17 cellular contexts compared by ENCODE assay signal in the genomic region with DNA sequence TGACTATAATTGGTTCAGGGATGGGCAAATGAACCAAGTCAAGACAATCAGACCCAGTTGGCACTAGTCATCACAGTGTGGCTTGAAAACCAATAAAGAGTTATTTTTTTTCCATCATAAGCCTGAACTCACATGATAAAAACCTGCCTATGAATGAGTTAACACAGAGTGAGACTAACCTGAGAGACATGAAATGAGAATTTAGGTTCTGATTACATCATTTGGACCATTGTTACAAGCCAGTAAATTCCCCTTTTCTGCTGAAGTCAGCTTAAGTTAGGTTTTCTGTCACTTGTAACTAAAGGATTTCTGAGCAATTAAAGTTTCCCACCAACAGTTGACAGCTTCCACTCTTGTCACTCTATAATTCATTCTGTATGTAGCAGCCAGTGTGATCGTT.
"Had no signal": no experiment of that assay in that cellular context is flagged by ENCODE, and none has a peak within 500 bp of the region (broad histone marks: within the 10 kb centered on the region; RNA-seq: fewer than 3 reads in every experiment).

No MANE protein-coding gene starts in this region.

- H3K4me3 ChIP-seq: adrenal gland, esophagus muscularis mucosa, heart right ventricle, ovary, psoas muscle, skin epidermis had no signal

- H3K27me3 ChIP-seq: adrenal gland, esophagus muscularis mucosa, heart right ventricle, ovary had no signal

- H3K36me3 ChIP-seq: adrenal gland, esophagus muscularis mucosa, ovary, WERI-Rb-1 had no signal

- H3K4me1 ChIP-seq: adrenal gland, esophagus muscularis mucosa, heart right ventricle had no signal

- ATAC-seq: heart right ventricle, left ventricle myocardium superior, psoas muscle, right cardiac atrium had no signal

- H3K9me3 ChIP-seq: adrenal gland, esophagus muscularis mucosa, heart right ventricle, ovary, psoas muscle had no signal

- DNase-seq: activated CD4-positive, alpha-beta T cell treated with anti-CD3 and anti-CD28 coated beads for 4 hours; activated CD8-positive, alpha-beta memory T cell treated with anti-CD3 and anti-CD28 coated beads for 24 hours; activated effector memory CD4-positive, alpha-beta T cell treated with anti-CD3 and anti-CD28 coated beads, Interleukin-2, amount 50 U/mL, for 16 hours; activated naive CD4-positive, alpha-beta T cell treated with anti-CD3 and anti-CD28 coated beads, Interleukin-2, amount 50 U/mL, for 16 hours; adrenal gland; effector CD4-positive, alpha-beta T cell; heart right ventricle; left ventricle myocardium superior; ovary; psoas muscle; right cardiac atrium; SW 1271; WERI-Rb-1 had no signal

- H3K27ac ChIP-seq: adrenal gland, esophagus muscularis mucosa, heart right ventricle, ovary, psoas muscle, skin epidermis, WERI-Rb-1 had no signal

- FAIRE-seq: astrocyte, bronchial epithelial cell had no signal
